ENCODE assay signal across 16 cellular contexts in the genomic region with DNA sequence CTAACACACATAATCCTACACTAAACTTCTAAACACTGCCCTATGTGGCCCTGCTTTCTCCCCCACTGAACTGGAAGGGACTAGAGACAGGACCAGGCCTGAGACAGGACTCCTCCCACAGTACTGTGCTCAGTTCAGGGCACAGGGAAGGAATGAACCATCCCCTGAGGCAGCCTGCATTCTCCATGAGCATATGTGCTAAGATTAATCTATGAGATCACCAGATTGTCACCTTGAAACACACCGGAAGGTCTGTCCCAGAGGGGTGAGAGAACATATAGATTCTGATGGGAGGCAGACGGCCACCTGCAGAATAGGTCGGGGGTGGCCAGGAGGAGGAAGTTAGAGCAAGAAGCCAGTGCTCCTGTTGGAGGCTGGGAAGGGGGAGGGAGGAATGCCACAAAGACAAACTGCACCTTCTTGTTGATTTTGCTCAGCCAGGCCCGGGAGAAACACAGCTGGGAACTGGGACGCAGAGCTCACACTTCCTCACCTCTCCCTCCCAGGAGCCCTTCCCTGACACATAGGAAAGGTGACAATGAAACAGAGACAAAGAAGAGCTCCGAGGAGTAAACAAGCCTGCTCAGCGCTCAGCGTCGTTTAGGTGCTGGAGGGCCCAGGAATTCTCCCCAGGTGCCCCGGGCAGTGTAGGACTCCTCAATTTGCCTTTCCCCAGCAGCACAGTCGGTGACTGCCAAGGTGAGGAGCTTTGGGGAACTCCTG. TPM values are rescaled to one million over a fixed set of nuclear protein-coding genes. Genes with fewer than 3 reads are reported as not detected.
DNase-seq lines count a peak whose midpoint lies in the region; ATAC-seq, FAIRE-seq and TF ChIP-seq lines count a peak whose summit lies in the region.
"Had no signal": no experiment of that assay in that cellular context is flagged by ENCODE, and none has a peak within 500 bp of the region (broad histone marks: within the 10 kb centered on the region; RNA-seq: fewer than 3 reads in every experiment).

No MANE protein-coding gene starts in this region.

- H3K4me3 ChIP-seq in NT2/D1 (ENCODE audit: insufficient read length, low read depth): no peak overlapping the region
- no peak overlapping the region for H3K4me3 ChIP-seq in small intestine (ENCODE audit: low read depth in 1 of 2, low read length in 2 of 2)
- no peak overlapping the region for H3K4me3 ChIP-seq in foreskin fibroblast (ENCODE audit: low read depth in 1 of 2, low read length in 2 of 2)
- H3K4me3 ChIP-seq: smooth muscle cell had no signal

- WGBS in small intestine, 3 donors: 20 to 43% (median 32%) methylated on average over 11 of the region's 11 CpGs

- no peak for FAIRE-seq in small intestine (lab: Jason Lieb, UNC)

- H3K36me3 ChIP-seq in NT2/D1 (ENCODE audit: insufficient read depth, insufficient read length, low read length): no peaks in the 10 kb centered on the region
- no peaks in the 10 kb centered on the region for H3K36me3 ChIP-seq in small intestine (ENCODE audit: control insufficient read depth in 2 of 2, insufficient read depth in 2 of 2, low read length in 2 of 2)

- H3K4me1 ChIP-seq in NT2/D1 (ENCODE audit: insufficient read depth, insufficient read length) (peaks cover 16% of the 10 kb centered on the region), small intestine (ENCODE audit: control insufficient read depth in 2 of 2, insufficient read depth in 1 of 2, low read depth in 1 of 2, low read length in 1 of 2) (no peaks in the 10 kb centered on the region)

- H3K9ac ChIP-seq in NT2/D1 (ENCODE audit: insufficient read length, low read depth): peak overlapping the region; percentile 61

- ATAC-seq in HG02678 (IDR thresholded peaks at IDR 0.05; ENCODE audit: unreplicated experiment) (no peak), HG03135 (IDR thresholded peaks at IDR 0.05; ENCODE audit: unreplicated experiment) (no peak)
- ATAC-seq: activated naive CD8-positive, alpha-beta T cell treated with anti-CD3 and anti-CD28 coated beads, Interleukin-2, amount 50 U/mL, for 24 hours; stimulated activated naive CD8-positive, alpha-beta T cell treated with anti-CD3 and anti-CD28 coated beads, Interleukin-15, amount 100 ng/mL, for 72 hours had no signal

- no peak for TF ChIP-seq CTCF in foreskin fibroblast (IDR thresholded peaks at IDR 0.05; ENCODE audit: low read depth, low read length)

- H3K27me3 ChIP-seq in NT2/D1 (ENCODE audit: insufficient read depth, insufficient read length) (peaks cover 4% of the 10 kb centered on the region), small intestine (ENCODE audit: control insufficient read depth in 2 of 2, insufficient read depth in 2 of 2, low read length in 2 of 2) (no peaks in the 10 kb centered on the region)

- H3K27ac ChIP-seq in small intestine (ENCODE audit: low read depth in 1 of 2, low read length in 1 of 2): no peak overlapping the region

- peak; percentile 7 to 52 for DNase-seq in NCI-H524 (lab: John Stamatoyannopoulos, UW)
- DNase-seq in NCI-H524 treated with DMSO at 0.1 percent for 48 hours (lab: John Stamatoyannopoulos, UW): no peak
- no peak for DNase-seq in NT2/D1 (ENCODE audit: low read depth, low spot score)
- peak; percentile 51 for DNase-seq in iPS-NIHi7 (ENCODE audit: extremely low spot score)
- peak; percentile 13 for DNase-seq in small intestine
- no peak for DNase-seq in foreskin fibroblast
- DNase-seq: activated B cell treated with CpG ODN at 0.5 μM for 24 hours; activated naive CD8-positive, alpha-beta T cell treated with anti-CD3 and anti-CD28 coated beads, Interleukin-2, amount 50 U/mL, for 24 hours; Calu3; H7; NCI-H2081 treated with DMSO at 0.1 percent for 48 hours; nucleus accumbens; stimulated activated naive CD8-positive, alpha-beta T cell treated with anti-CD3 and anti-CD28 coated beads, Interleukin-15, amount 100 ng/mL, for 72 hours had no signal

- H3K9me3 ChIP-seq in NT2/D1 (ENCODE audit: insufficient read depth, low read length) (no peaks in the 10 kb centered on the region), small intestine (ENCODE audit: control insufficient read depth, low read depth) (no peaks in the 10 kb centered on the region)

RNA-seq across cellular contexts. Expression of a gene that starts 52.1 kb away (rescaled TPM):
- 1 to 10 TPM in 1 of 3 donors, under 1 TPM in 2; 0.54 to 4.1 (median 0.67) TPM for polyA plus RNA-seq in small intestine

Comparison
In these comparisons a context has a peak if more than half of its experiments do, and no peak if none do; other contexts are left out.
1. DNase-seq: peak in NCI-H524 (2 of 2), iPS-NIHi7 (single experiment) and small intestine (single experiment); none in NCI-H524 treated with DMSO at 0.1 percent for 48 hours (single experiment), NT2/D1 (single experiment) and foreskin fibroblast (0 of 2).